ENCODE assay signal across 26 cellular contexts in genomic region chr5:81310402-81311063, GRCh38.
"Had no signal": no experiment of that assay in that cellular context is flagged by ENCODE, and none has a peak within 500 bp of the region (broad histone marks: within the 10 kb centered on the region; RNA-seq: fewer than 3 reads in every experiment).

No MANE protein-coding gene starts in this region.

- H3K4me1 ChIP-seq: left ventricle myocardium inferior, suprapubic skin, tibial artery, upper lobe of right lung had no signal

- H3K4me3 Mint-ChIP-seq: activated naive CD8-positive, alpha-beta T cell treated with anti-CD3 and anti-CD28 coated beads, Interleukin-2, amount 10 ng/mL, durations not matched to agents 7 days and 5 days; naive B cell; T-cell had no signal

- H3K9me3 ChIP-seq: left ventricle myocardium inferior, ovary, suprapubic skin, tibial artery, upper lobe of right lung had no signal

- H3K27me3 ChIP-seq: brain microvascular endothelial cell, dorsolateral prefrontal cortex, ovary, suprapubic skin, tibial artery, upper lobe of right lung had no signal

- H3K27me3 Mint-ChIP-seq: activated naive CD8-positive, alpha-beta T cell treated with anti-CD3 and anti-CD28 coated beads, Interleukin-2, amount 10 ng/mL, durations not matched to agents 7 days and 5 days; naive B cell; progenitor cell of endocrine pancreas; T-cell had no signal

- DNase-seq: activated CD4-positive, alpha-beta T cell treated with anti-CD3 and anti-CD28 coated beads for 48 hours; activated CD4-positive, alpha-beta T cell treated with anti-CD3 and anti-CD28 coated beads, Interleukin-2, amount 50 U/mL, for 48 hours; activated CD8-positive, alpha-beta memory T cell treated with anti-CD3 and anti-CD28 coated beads, Interleukin-2, amount 50 U/mL, for 4 hours; activated naive CD4-positive, alpha-beta T cell; activated naive CD8-positive, alpha-beta T cell treated with anti-CD3 and anti-CD28 coated beads, Interleukin-2, amount 10 ng/mL, durations not matched to agents 7 days and 5 days; activated T-cell treated with anti-CD3 and anti-CD28 coated beads, Interleukin-2, amount 50 U/mL, for 48 hours; amniotic stem cell; brain microvascular endothelial cell; dorsolateral prefrontal cortex; effector memory CD4-positive, alpha-beta T cell; glutamatergic neuron; left ventricle myocardium inferior; mammary epithelial cell; naive B cell; ovary; stimulated activated CD4-positive, alpha-beta T cell treated with anti-CD3 and anti-CD28 coated beads, Interleukin-15, amount 100 ng/mL, for 24 hours; stimulated activated CD4-positive, alpha-beta T cell treated with anti-CD3 and anti-CD28 coated beads, Interleukin-2, amount 100 ng/mL, for 24 hours; stimulated activated naive CD4-positive, alpha-beta T cell; T-cell; T-helper 9 cell; tibial artery; upper lobe of right lung had no signal

- H3K36me3 ChIP-seq: ovary had no signal

- H3K27ac ChIP-seq: brain microvascular endothelial cell, coronary artery, dorsolateral prefrontal cortex, left ventricle myocardium inferior, ovary, suprapubic skin, tibial artery, upper lobe of right lung, VCaP had no signal

- H3K4me1 Mint-ChIP-seq: naive B cell had no signal

- ATAC-seq: T-cell, upper lobe of right lung had no signal

- H3K4me3 ChIP-seq: coronary artery, dorsolateral prefrontal cortex, left ventricle myocardium inferior, ovary, suprapubic skin, tibial artery, upper lobe of right lung had no signal

- H3K27ac Mint-ChIP-seq: activated naive CD8-positive, alpha-beta T cell treated with anti-CD3 and anti-CD28 coated beads, Interleukin-2, amount 10 ng/mL, durations not matched to agents 7 days and 5 days; naive B cell; progenitor cell of endocrine pancreas; T-cell had no signal

- H3K9me3 Mint-ChIP-seq: activated naive CD8-positive, alpha-beta T cell treated with anti-CD3 and anti-CD28 coated beads, Interleukin-2, amount 10 ng/mL, durations not matched to agents 7 days and 5 days; naive B cell; T-cell had no signal
